ENCODE assay signal across 8 cellular contexts in the genomic region with DNA sequence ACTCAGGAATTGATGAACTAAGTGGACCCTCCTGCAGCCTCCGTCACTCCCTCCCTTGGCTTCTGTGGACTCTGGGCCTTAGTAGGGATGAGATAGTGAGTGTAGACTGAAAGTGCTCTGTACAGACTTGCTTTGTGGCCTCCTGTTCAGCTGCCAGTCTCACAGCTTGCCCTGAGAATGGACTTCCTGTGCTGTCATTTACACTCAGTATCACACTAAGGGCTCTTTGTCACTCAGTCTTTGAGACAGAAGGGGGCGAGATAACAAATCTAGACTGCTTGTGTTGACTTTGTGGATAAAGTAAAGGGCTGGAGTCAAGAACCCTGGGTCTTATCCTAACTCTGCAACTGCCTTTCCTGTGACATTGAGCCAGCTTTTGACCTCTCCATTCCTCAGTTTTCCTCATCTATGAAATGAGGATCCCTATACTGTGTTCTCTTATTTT. TPM values are rescaled to one million over a fixed set of nuclear protein-coding genes. Genes with fewer than 3 reads are reported as not detected.
DNase-seq lines count a peak whose midpoint lies in the region; ATAC-seq lines count a peak whose summit lies in the region.

No MANE protein-coding gene starts in this region.

- H3K4me3 ChIP-seq in SJCRH30 = no peak overlapping the region

- no peaks in the 10 kb centered on the region for H3K36me3 ChIP-seq in SJCRH30

- no peaks in the 10 kb centered on the region for H3K27me3 ChIP-seq in SJCRH30

- no peaks in the 10 kb centered on the region for H3K9me3 ChIP-seq in SJCRH30 (replicated peaks)

- H3K27ac ChIP-seq in SJCRH30 = no peak overlapping the region

- peaks cover 31% of the 10 kb centered on the region for H3K4me1 ChIP-seq in SJCRH30

- peak; percentile 90 for ATAC-seq in HG02981 (IDR thresholded peaks at IDR 0.05; ENCODE audit: unreplicated experiment)

- DNase-seq in NCI-H748 (lab: John Stamatoyannopoulos, UW; ENCODE audit: unreplicated experiment) = peak; percentile 59
- DNase-seq in NCI-H748 treated with DMSO at 0.1 percent for 48 hours (lab: John Stamatoyannopoulos, UW) = no peak
- peak; percentile 15 to 67 for DNase-seq in SJCRH30
- DNase-seq in islet precursor cell = peak; percentile 91
- DNase-seq in NCI-H2196 treated with DMSO at 0.1 percent for 48 hours (lab: John Stamatoyannopoulos, UW; ENCODE audit: unreplicated experiment) = no peak
- DNase-seq in AG20443 (ENCODE audit: low spot score) = no peak
- DNase-seq in activated effector memory CD4-positive, alpha-beta T cell treated with Interleukin-2 at 50 U/mL for 16 hours = no peak

RNA-seq across cellular contexts. Expression of a gene that starts 21.0 kb away (rescaled TPM):
- total RNA-seq in SJCRH30 (2014; rRNA removed; shearing (Covaris generic)) = 121 and 122 TPM in 2 replicates

Comparison
In these comparisons a context has a peak if more than half of its experiments do, and no peak if none do; other contexts are left out.
1. DNase-seq: peak in NCI-H748 (single experiment), SJCRH30 (2 of 2) and islet precursor cell (single experiment); none in NCI-H748 treated with DMSO at 0.1 percent for 48 hours (single experiment), NCI-H2196 treated with DMSO at 0.1 percent for 48 hours (single experiment), AG20443 (single experiment) and activated effector memory CD4-positive, alpha-beta T cell treated with Interleukin-2 at 50 U/mL for 16 hours (single experiment).